In genomic region chr13:46728777-46729176, GRCh38 we compare ENCODE assay signal across 11 cellular contexts.
DNase-seq lines count a peak whose midpoint lies in the region; ATAC-seq, FAIRE-seq and TF ChIP-seq lines count a peak whose summit lies in the region.
"Had no signal": no experiment of that assay in that cellular context is flagged by ENCODE, and none has a peak within 500 bp of the region (broad histone marks: within the 10 kb centered on the region; RNA-seq: fewer than 3 reads in every experiment).

No MANE protein-coding gene starts in this region.

- SMC1A ChIA-PET in GM12878 (lab: Charles Lee; ENCODE audit: uncharacterized antibody, unreplicated experiment): interaction anchor here (0.9 kb wide), 1 partner anchor 177 kb away, joined by 5 read pairs; no protein-coding TSS in a partner anchor

- no peaks in the 10 kb centered on the region for H3F3A ChIP-seq in smooth muscle cell (ENCODE audit: low read depth)

- H3K79me2 ChIP-seq in GM12878 (ENCODE audit: control insufficient read depth, insufficient read depth, low read length) (no peaks in the 10 kb centered on the region), smooth muscle cell (ENCODE audit: low read depth) (no peaks in the 10 kb centered on the region)

- H3K27ac ChIP-seq in GM12878 (ENCODE audit: control insufficient read depth, insufficient read depth): no peak overlapping the region
- no peak overlapping the region for H3K27ac ChIP-seq in smooth muscle cell (ENCODE audit: low read depth)

- no peak for TF ChIP-seq EP300 in GM12878 (IDR thresholded peaks at IDR 0.05; ENCODE audit: borderline replicate concordance in 1 of 2, control insufficient read depth in 1 of 2, low read depth in 2 of 2, low read length in 2 of 2)

- H3K4me2 ChIP-seq in GM12878 (ENCODE audit: control insufficient read depth, insufficient read depth) (no peak overlapping the region), smooth muscle cell (no peak overlapping the region)

- H3K9me3 Mint-ChIP-seq in activated CD8-positive, alpha-beta memory T cell treated with anti-CD3 and anti-CD28 coated beads, Interleukin-2, amount 10 ng/mL, durations not matched to agents 7 days and 5 days (ENCODE audit: low read depth): peaks cover 2% of the 10 kb centered on the region
- H3K9me3 Mint-ChIP-seq in activated T-helper 1 cell treated with anti-CD3 and anti-CD28 coated beads, Interleukin-12 subunit alpha, Interleukin-12 subunit beta, Interleukin-2, Interleukin-4 antibody, amounts not matched to agents 30 ng/mL and 10 ng/mL and 1 ng/mL, durations not matched to agents 14 hours and 24 hours and 36 hours: no peaks in the 10 kb centered on the region

- no peaks in the 10 kb centered on the region for H3K27me3 Mint-ChIP-seq in activated CD8-positive, alpha-beta memory T cell treated with anti-CD3 and anti-CD28 coated beads, Interleukin-2, amount 10 ng/mL, durations not matched to agents 7 days and 5 days
- H3K27me3 Mint-ChIP-seq in activated T-helper 1 cell treated with anti-CD3 and anti-CD28 coated beads, Interleukin-12 subunit alpha, Interleukin-12 subunit beta, Interleukin-2, Interleukin-4 antibody, amounts not matched to agents 30 ng/mL and 10 ng/mL and 1 ng/mL, durations not matched to agents 14 hours and 24 hours and 36 hours (ENCODE audit: insufficient read depth): no peaks in the 10 kb centered on the region

- H3K36me3 Mint-ChIP-seq in activated CD8-positive, alpha-beta memory T cell treated with anti-CD3 and anti-CD28 coated beads, Interleukin-2, amount 10 ng/mL, durations not matched to agents 7 days and 5 days: peaks cover 55% of the 10 kb centered on the region
- H3K36me3 Mint-ChIP-seq in activated T-helper 1 cell treated with anti-CD3 and anti-CD28 coated beads, Interleukin-12 subunit alpha, Interleukin-12 subunit beta, Interleukin-2, Interleukin-4 antibody, amounts not matched to agents 30 ng/mL and 10 ng/mL and 1 ng/mL, durations not matched to agents 14 hours and 24 hours and 36 hours (ENCODE audit: low read depth): peaks cover 46% of the 10 kb centered on the region

- no peak for DNase-seq in activated CD8-positive, alpha-beta memory T cell treated with anti-CD3 and anti-CD28 coated beads, Interleukin-2, amount 10 ng/mL, durations not matched to agents 7 days and 5 days
- DNase-seq in activated CD8-positive, alpha-beta memory T cell treated with anti-CD3 and anti-CD28 coated beads for 24 hours: no peak
- peak; percentile 42 for DNase-seq in KBM-7
- DNase-seq in GM12878 (ENCODE audit: low read depth, low spot score): no peak
- DNase-seq in smooth muscle cell (lab: John Stamatoyannopoulos, UW; ENCODE audit: unreplicated experiment): no peak
- DNase-seq in NCI-H748 (lab: John Stamatoyannopoulos, UW; ENCODE audit: unreplicated experiment): no peak
- no peak for DNase-seq in GM19238 (ENCODE audit: insufficient read length, low spot score)
- no peak for DNase-seq in activated T-helper 1 cell treated with anti-CD3 and anti-CD28 coated beads, Interleukin-12 subunit alpha, Interleukin-12 subunit beta, Interleukin-2, Interleukin-4 antibody, amounts not matched to agents 30 ng/mL and 10 ng/mL and 1 ng/mL, durations not matched to agents 14 hours and 24 hours and 36 hours (ENCODE audit: low spot score)
- DNase-seq: DMS153; effector memory CD4-positive, alpha-beta T cell; NCI-H1105 had no signal

- TF ChIP-seq POLR2A in GM12878 (IDR thresholded peaks at IDR 0.05; ENCODE audit: low read depth, low read length): no peak

- FAIRE-seq in GM12878 (lab: Jason Lieb, UNC): no peak

- POLR2A ChIA-PET in GM12878 (lab: Charles Lee): no interaction called here

- peak overlapping the region; percentile 17 for H3K27ac Mint-ChIP-seq in activated CD8-positive, alpha-beta memory T cell treated with anti-CD3 and anti-CD28 coated beads, Interleukin-2, amount 10 ng/mL, durations not matched to agents 7 days and 5 days
- no peak overlapping the region for H3K27ac Mint-ChIP-seq in activated T-helper 1 cell treated with anti-CD3 and anti-CD28 coated beads, Interleukin-12 subunit alpha, Interleukin-12 subunit beta, Interleukin-2, Interleukin-4 antibody, amounts not matched to agents 30 ng/mL and 10 ng/mL and 1 ng/mL, durations not matched to agents 14 hours and 24 hours and 36 hours

- no peak for ATAC-seq in activated CD8-positive, alpha-beta memory T cell treated with anti-CD3 and anti-CD28 coated beads, Interleukin-2, amount 10 ng/mL, durations not matched to agents 7 days and 5 days
- ATAC-seq in GM12878: peak; percentile 74

- no peak for TF ChIP-seq RAD21 in GM12878 (IDR thresholded peaks at IDR 0.05; ENCODE audit: insufficient read depth, low read depth, low read length)

- no peaks in the 10 kb centered on the region; the same call in 2 of the 3 replicates for H3K9me3 ChIP-seq in GM12878 (replicated peaks; ENCODE audit: control insufficient read depth, insufficient read depth, low read length)
- no peaks in the 10 kb centered on the region for H3K9me3 ChIP-seq in smooth muscle cell (replicated peaks; ENCODE audit: low read depth)

- no TSS peak for BruUV-seq in GM12878 (replicated peaks; lab: Mats Ljungman, UMichigan)

- TF ChIP-seq CTCF in GM12878 (IDR thresholded peaks at IDR 0.05 in 2 of 3, conservative IDR thresholded peaks at IDR 0.05 in 1 of 3; ENCODE audit: control insufficient read depth in 2 of 3, extremely low read depth in 1 of 3, insufficient read depth in 1 of 3, low read depth in 3 of 3, low read length in 3 of 3) (peak in 2 of 3 experiments; percentile 11 to 33; a peak in 3 of 6 replicates), smooth muscle cell (IDR thresholded peaks at IDR 0.05; ENCODE audit: borderline replicate concordance, insufficient read depth, poor library complexity, severe bottlenecking) (peak; percentile 28)

- CTCF ChIA-PET in activated CD8-positive, alpha-beta memory T cell treated with anti-CD3 and anti-CD28 coated beads, Interleukin-2, amount 10 ng/mL, durations not matched to agents 7 days and 5 days (lab: Charles Lee): interaction anchor here (0.7 to 1.3 kb wide), 2 partner anchors 23 to 177 kb away, joined by 3 to 6 read pairs; no protein-coding TSS in a partner anchor
- CTCF ChIA-PET in GM12878 (lab: Yijun Ruan, JAX): interaction anchor here (0.6 to 1.3 kb wide), 4 partner anchors 9 to 242 kb away, joined by 3 read pairs; no protein-coding TSS in a partner anchor

- no peak overlapping the region for H2AFZ ChIP-seq in GM12878 (ENCODE audit: control insufficient read depth, low read depth, low read length)
- no peak overlapping the region for H2AFZ ChIP-seq in smooth muscle cell (ENCODE audit: low read depth)

- no peak overlapping the region for H3K4me3 Mint-ChIP-seq in activated CD8-positive, alpha-beta memory T cell treated with anti-CD3 and anti-CD28 coated beads, Interleukin-2, amount 10 ng/mL, durations not matched to agents 7 days and 5 days
- H3K4me3 Mint-ChIP-seq in activated T-helper 1 cell treated with anti-CD3 and anti-CD28 coated beads, Interleukin-12 subunit alpha, Interleukin-12 subunit beta, Interleukin-2, Interleukin-4 antibody, amounts not matched to agents 30 ng/mL and 10 ng/mL and 1 ng/mL, durations not matched to agents 14 hours and 24 hours and 36 hours: no peak overlapping the region

- RAD21 ChIA-PET in GM12878 (lab: Charles Lee; ENCODE audit: unreplicated experiment): no interaction called here

- no peaks in the 10 kb centered on the region for H3K4me1 ChIP-seq in GM12878 (ENCODE audit: control insufficient read depth, insufficient read depth, low read length)
- H3K4me1 ChIP-seq in smooth muscle cell (ENCODE audit: low read depth): no peaks in the 10 kb centered on the region

- H3K36me3 ChIP-seq in GM12878 (ENCODE audit: control insufficient read depth in 2 of 2, insufficient read depth in 2 of 2, low read length in 1 of 2): peaks cover 9 to 38% of the 10 kb centered on the region in 2 experiments
- H3K36me3 ChIP-seq in smooth muscle cell (ENCODE audit: low read depth): peaks cover 24% of the 10 kb centered on the region

- H3K4me3 ChIP-seq in GM12878 (no peak overlapping the region), smooth muscle cell (no peak overlapping the region)

- in situ Hi-C loops in KBM-7 (cut with MboI; ENCODE audit: low pct_unique_long_range_greater_than_20kb, low sequenced_read_pairs): no loop called here
- in situ Hi-C loops in GM12878 (cut with MboI): loop anchor here (5.0 kb wide), 2 partner anchors 176 to 236 kb away; partner anchors contain the start of gene LRCH1

- no peaks in the 10 kb centered on the region for H4K20me1 ChIP-seq in GM12878 (ENCODE audit: control insufficient read depth, insufficient read depth)
- H4K20me1 ChIP-seq in smooth muscle cell (ENCODE audit: low read depth): no peaks in the 10 kb centered on the region

- H3K9ac ChIP-seq in GM12878 (ENCODE audit: control insufficient read depth, insufficient read depth, low read length) (no peak overlapping the region), smooth muscle cell (ENCODE audit: low read depth) (no peak overlapping the region)

- no peaks in the 10 kb centered on the region for H3K27me3 ChIP-seq in GM12878 (replicated peaks in 1 of 2; ENCODE audit: control insufficient read depth in 2 of 2, insufficient read depth in 2 of 2, low read length in 1 of 2)
- no peaks in the 10 kb centered on the region for H3K27me3 ChIP-seq in smooth muscle cell (ENCODE audit: low read depth)

- H3K4me1 Mint-ChIP-seq in activated CD8-positive, alpha-beta memory T cell treated with anti-CD3 and anti-CD28 coated beads, Interleukin-2, amount 10 ng/mL, durations not matched to agents 7 days and 5 days: peaks cover 32% of the 10 kb centered on the region
- H3K4me1 Mint-ChIP-seq in activated T-helper 1 cell treated with anti-CD3 and anti-CD28 coated beads, Interleukin-12 subunit alpha, Interleukin-12 subunit beta, Interleukin-2, Interleukin-4 antibody, amounts not matched to agents 30 ng/mL and 10 ng/mL and 1 ng/mL, durations not matched to agents 14 hours and 24 hours and 36 hours (ENCODE audit: low read depth): peaks cover 20% of the 10 kb centered on the region

- WGBS in GM12878 (ENCODE audit: insufficient coverage, insufficient replicate concordance, low lambda C conversion rate, missing lambda C conversion rate): 84% methylated on average over 7 of the region's 7 CpGs
- WGBS in smooth muscle cell (ENCODE audit: low lambda C conversion rate): 93% methylated on average over 7 of the region's 7 CpGs

- intact Hi-C loops in GM12878 (cut with micrococcal nuclease; ENCODE audit: unreplicated experiment): no loop called here
- intact Hi-C loops in activated T-helper 1 cell treated with anti-CD3 and anti-CD28 coated beads, Interleukin-12 subunit alpha, Interleukin-12 subunit beta, Interleukin-2, Interleukin-4 antibody, amounts not matched to agents 30 ng/mL and 10 ng/mL and 1 ng/mL, durations not matched to agents 14 hours and 24 hours and 36 hours (cut with micrococcal nuclease): no loop called here

TF ChIP-seq in GM12878, 131 proteins besides CTCF, POLR2A, EP300 and RAD21 (continues in another document):
- no peak for TF ChIP-seq MYB (IDR thresholded peaks at IDR 0.05; ENCODE audit: borderline replicate concordance, low read depth, low read length)
